8 cellular contexts compared by ENCODE assay signal in the genomic region with DNA sequence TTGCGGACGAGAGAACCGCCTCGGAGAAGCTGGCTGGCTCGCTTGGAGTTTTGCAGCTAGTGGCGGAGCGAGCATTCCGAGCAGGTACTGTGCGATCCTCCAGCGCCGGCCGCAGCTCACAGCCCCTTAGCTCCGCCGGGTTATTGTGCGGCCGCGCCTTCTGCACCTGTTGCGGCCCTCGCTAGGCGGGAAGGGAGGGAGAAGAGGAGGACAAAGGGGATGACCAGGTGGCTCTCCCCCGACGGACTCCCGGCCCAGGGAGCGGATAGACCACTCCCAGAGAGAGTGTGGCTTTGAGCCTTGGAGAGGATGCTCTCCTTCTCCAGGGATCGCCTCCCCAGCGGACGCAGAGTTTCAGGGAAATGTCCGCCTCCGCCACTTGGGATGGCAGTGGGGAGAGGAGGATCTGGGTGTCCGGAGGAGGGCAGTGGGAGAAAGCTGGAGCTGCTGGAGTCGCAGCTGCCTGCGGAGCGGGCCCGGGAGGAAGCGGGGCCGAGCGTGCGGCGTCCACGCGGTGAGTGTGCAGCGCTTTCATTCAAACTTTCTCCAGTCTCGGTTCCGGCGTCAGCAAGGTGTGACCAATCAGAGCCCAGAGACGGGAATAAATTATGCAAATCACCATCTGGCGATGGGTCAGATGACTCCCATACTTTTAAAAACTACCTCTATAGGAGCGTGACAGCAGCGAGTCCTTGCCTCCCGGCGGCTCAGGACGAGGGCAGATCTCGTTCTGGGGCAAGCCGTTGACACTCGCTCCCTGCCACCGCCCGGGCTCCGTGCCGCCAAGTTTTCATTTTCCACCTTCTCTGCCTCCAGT. TPM values are rescaled to one million over a fixed set of nuclear protein-coding genes. Genes with fewer than 3 reads are reported as not detected.
DNase-seq lines count a peak whose midpoint lies in the region; ATAC-seq and TF ChIP-seq lines count a peak whose summit lies in the region.

A gene (plus strand): TSS at position 681 of the 817 bp plus-strand sequence. CDS start 252 bp downstream, outside the sequence.

- TF ChIP-seq EP300 in sigmoid colon (IDR thresholded peaks at IDR 0.05): no peak

- H3K9me3 ChIP-seq in Peyer's patch (no peaks in the 10 kb centered on the region), sigmoid colon (no peaks in the 10 kb centered on the region)

- intact Hi-C loops in sigmoid colon (cut with DNase I): no loop called here

- H3K27me3 ChIP-seq in Peyer's patch: no peaks in the 10 kb centered on the region
- H3K27me3 ChIP-seq in sigmoid colon: peaks cover 0 to 50% (median 22%) of the 10 kb centered on the region in 3 donors

- peaks cover 0 to 4% (median 0%) of the 10 kb centered on the region in 3 donors for H3K36me3 ChIP-seq in Peyer's patch
- no peaks in the 10 kb centered on the region for H3K36me3 ChIP-seq in sigmoid colon

- TF ChIP-seq CTCF in AG09309 (IDR thresholded peaks at IDR 0.05; ENCODE audit: control insufficient read depth, insufficient read depth, low read depth, low read length, missing control alignments): peak; percentile 7
- peak in 2 of 6 experiments; percentile 2 to 5 for TF ChIP-seq CTCF in Peyer's patch (IDR thresholded peaks at IDR 0.05)
- TF ChIP-seq CTCF in sigmoid colon (IDR thresholded peaks at IDR 0.05): no peak

- WGBS in sigmoid colon, 2 donors: 0 to 2% methylated on average over 59 of the region's 59 CpGs

- peak; percentile 68 for ATAC-seq in GM19025 (IDR thresholded peaks at IDR 0.05; ENCODE audit: low read depth, unreplicated experiment)

- TF ChIP-seq POLR2A in Peyer's patch (IDR thresholded peaks at IDR 0.05): peak; percentile 90 to 97
- TF ChIP-seq POLR2A in sigmoid colon (IDR thresholded peaks at IDR 0.05): peak in 1 of 2 donors; percentile 33

- H3K4me1 ChIP-seq in Peyer's patch (peaks cover 0 to 42% (median 4%) of the 10 kb centered on the region in 4 donors), sigmoid colon (peaks cover 0 to 37% (median 33%) of the 10 kb centered on the region in 4 donors)

- H3K4me3 ChIP-seq in AG09309 (ENCODE audit: control insufficient read depth, low read depth, low read length): peak within 1 kb of the TSS; percentile 36
- peak within 1 kb of the TSS; percentile 31 to 64 (median 42) for H3K4me3 ChIP-seq in Peyer's patch
- H3K4me3 ChIP-seq in sigmoid colon: peak within 1 kb of the TSS; percentile 5 to 47 (median 36)

- H3K27ac ChIP-seq in Peyer's patch (peak within 1 kb of the TSS; percentile 10 to 66 (median 48)), sigmoid colon (peak within 1 kb of the TSS in 1 of 4 donors; percentile 4)

- DNase-seq in AG09309 (ENCODE audit: low read depth) (no peak), HT-29 (ENCODE audit: low spot score) (peak; percentile 92), Peyer's patch (peak in 2 of 3 donors; percentile 87 to 88), amniotic epithelial cell (ENCODE audit: low read depth) (peak; percentile 67), iPS DF 4.7 (ENCODE audit: extremely low read depth, low spot score) (peak; percentile 85), sigmoid colon (no peak), amniotic stem cell (lab: John Stamatoyannopoulos, UW) (no peak)

RNA-seq across cellular contexts. Expression of the gene that starts here (rescaled TPM):
- 96.0 and 112 TPM in 2 replicates for total RNA-seq in HT-29 (2014; rRNA removed; shearing (Covaris generic))
- total RNA-seq in Peyer's patch (10 to 100 TPM; 19.3 to 63.5 (median 35.7) TPM), sigmoid colon (1 to 10 TPM in 2 of 4 donors, under 1 TPM in 2; under 0.01 to 4.4 (median 2.1) TPM)
- polyA plus RNA-seq in sigmoid colon: 10 to 100 TPM in 1 of 3 donors, 1 to 10 TPM in 2; 2.3 to 21.9 (median 2.4) TPM

Comparison
In these comparisons a context has a peak if more than half of its experiments do, and no peak if none do; other contexts are left out.
1. DNase-seq: peak in HT-29 (single experiment), Peyer's patch (2 of 3), amniotic epithelial cell (single experiment) and iPS DF 4.7 (single experiment); none in AG09309 (single experiment), sigmoid colon (single experiment) and amniotic stem cell (single experiment).
2. Peak in every context shown above with its lines, with median percentiles within 50 percentile points of each other: H3K4me3 ChIP-seq.